In genomic region chr13:80012281-80012680, GRCh38 we compare ENCODE assay signal across 13 cellular contexts.
DNase-seq lines count a peak whose midpoint lies in the region; ATAC-seq and TF ChIP-seq lines count a peak whose summit lies in the region.
"Had no signal": no experiment of that assay in that cellular context is flagged by ENCODE, and none has a peak within 500 bp of the region (broad histone marks: within the 10 kb centered on the region; RNA-seq: fewer than 3 reads in every experiment).

No MANE protein-coding gene starts in this region.

- TF ChIP-seq EP300 in SK-N-SH (IDR thresholded peaks at IDR 0.05; ENCODE audit: borderline replicate concordance in 1 of 2, low read depth in 1 of 2, low read length in 1 of 2), result no peak

- TF ChIP-seq RAD21 in SK-N-SH (IDR thresholded peaks at IDR 0.05; ENCODE audit: low read length), result no peak

- no peaks in the 10 kb centered on the region for H3K79me2 ChIP-seq in SK-N-SH (ENCODE audit: insufficient read depth)

- no peak overlapping the region for H3K9ac ChIP-seq in SK-N-SH

- H3K27ac Mint-ChIP-seq in activated CD4-positive, alpha-beta memory T cell treated with anti-CD3 and anti-CD28 coated beads, Interleukin-2, amount 10 ng/mL, durations not matched to agents 7 days and 5 days, result no peak overlapping the region
- H3K27ac Mint-ChIP-seq: activated T-cell treated with anti-CD3 and anti-CD28 coated beads, Interleukin-2, amount 50 U/mL, for 72 hours had no signal

- peak overlapping the region; percentile 39; the same call in 1 of the 2 replicates for H3K4me2 ChIP-seq in SK-N-SH

- H3K9me3 ChIP-seq in SK-N-SH, result peaks cover 3% of the 10 kb centered on the region; the same call in 1 of the 2 replicates
- H3K9me3 ChIP-seq in A673 (ENCODE audit: low read depth, low read length, poor library complexity, severe bottlenecking), result no peaks in the 10 kb centered on the region
- H3K9me3 ChIP-seq in thyroid gland, result no peaks in the 10 kb centered on the region
- H3K9me3 ChIP-seq: HAP-1 had no signal

- DNase-seq in CD1c-positive myeloid dendritic cell (ENCODE audit: extremely low spot score), result peak; percentile 54
- DNase-seq in H4 (ENCODE audit: low spot score), result peak; percentile 4
- no peak for DNase-seq in SK-N-SH
- peak in 1 of 2 donors; percentile 32 for DNase-seq in left colon
- no peak for DNase-seq in NCI-H2196 (lab: John Stamatoyannopoulos, UW; ENCODE audit: unreplicated experiment)
- no peak for DNase-seq in A673 (ENCODE audit: low spot score)
- no peak for DNase-seq in activated CD4-positive, alpha-beta memory T cell treated with anti-CD3 and anti-CD28 coated beads, Interleukin-2, amount 10 ng/mL, durations not matched to agents 7 days and 5 days
- no peak for DNase-seq in thyroid gland
- DNase-seq: activated T-cell treated with anti-CD3 and anti-CD28 coated beads, Interleukin-2, amount 50 U/mL, for 72 hours; AML-193; NCI-H748 treated with DMSO at 0.1 percent for 48 hours; stimulated activated CD4-positive, alpha-beta T cell treated with anti-CD3 and anti-CD28 coated beads, Interleukin-15, amount 100 ng/mL, for 24 hours had no signal

- H2AFZ ChIP-seq in SK-N-SH (ENCODE audit: low read depth), result peak overlapping the region; percentile 57; the same call in 1 of the 2 replicates

- H3K36me3 ChIP-seq in SK-N-SH (replicated peaks in 1 of 2; ENCODE audit: control insufficient read depth in 1 of 2, insufficient read depth in 2 of 2, low read length in 1 of 2), result no peaks in the 10 kb centered on the region
- H3K36me3 ChIP-seq in A673 (ENCODE audit: insufficient read depth, low read length, poor library complexity, severe bottlenecking), result no peaks in the 10 kb centered on the region
- H3K36me3 ChIP-seq in thyroid gland, result no peaks in the 10 kb centered on the region
- H3K36me3 ChIP-seq: HAP-1 had no signal

- WGBS in SK-N-SH (ENCODE audit: low lambda C conversion rate), result 33% methylated on average over 1 of the region's 1 CpG
- WGBS in thyroid gland, 2 donors, result 68 to 70% methylated on average over 1 of the region's 1 CpG

- intact Hi-C loops in left colon (cut with DNase I, micrococcal nuclease) (no loop called here), A673 (cut with micrococcal nuclease; ENCODE audit: unreplicated experiment) (no loop called here), thyroid gland (cut with DNase I) (no loop called here)

- H3K36me3 Mint-ChIP-seq in activated CD4-positive, alpha-beta memory T cell treated with anti-CD3 and anti-CD28 coated beads, Interleukin-2, amount 10 ng/mL, durations not matched to agents 7 days and 5 days (ENCODE audit: low read depth), result no peaks in the 10 kb centered on the region

- H3K27me3 ChIP-seq in SK-N-SH (ENCODE audit: insufficient read depth), result no peaks in the 10 kb centered on the region
- H3K27me3 ChIP-seq in A673 (replicated peaks; ENCODE audit: insufficient read depth, low read depth, low read length, poor library complexity), result no peaks in the 10 kb centered on the region
- H3K27me3 ChIP-seq in thyroid gland, result no peaks in the 10 kb centered on the region

- H3K4me3 ChIP-seq in SK-N-SH (ENCODE audit: low read depth in 2 of 2, low read length in 1 of 2) (no peak overlapping the region), A673 (ENCODE audit: low read depth, low read length, poor library complexity, severe bottlenecking) (no peak overlapping the region), thyroid gland (replicated peaks in 1 of 3) (no peak overlapping the region)
- H3K4me3 ChIP-seq: HAP-1 had no signal

- no peaks in the 10 kb centered on the region for H4K20me1 ChIP-seq in SK-N-SH (ENCODE audit: insufficient read depth)

- no peak for TF ChIP-seq CTCF in SK-N-SH (IDR thresholded peaks at IDR 0.05)
- no peak for TF ChIP-seq CTCF in A673 (conservative IDR thresholded peaks at IDR 0.05; ENCODE audit: low read depth, low read length)
- TF ChIP-seq CTCF in thyroid gland (IDR thresholded peaks at IDR 0.05), result no peak

- peak; percentile 72 for ATAC-seq in left colon
- ATAC-seq: activated T-cell treated with anti-CD3 and anti-CD28 coated beads, Interleukin-2, amount 50 U/mL, for 72 hours had no signal

- peaks cover 9 to 13% of the 10 kb centered on the region in 2 experiments for H3K4me1 ChIP-seq in SK-N-SH (ENCODE audit: control insufficient read depth in 1 of 2, insufficient read depth in 2 of 2, low read depth in 1 of 2, low read length in 1 of 2)
- H3K4me1 ChIP-seq in A673 (ENCODE audit: insufficient read depth, low read length, poor library complexity, severe bottlenecking), result no peaks in the 10 kb centered on the region
- no peaks in the 10 kb centered on the region for H3K4me1 ChIP-seq in thyroid gland
- H3K4me1 ChIP-seq: HAP-1 had no signal

- H3K9me2 ChIP-seq in SK-N-SH, result no peaks in the 10 kb centered on the region

- POLR2A ChIA-PET in SK-N-SH (lab: Yijun Ruan, JAX), result no interaction called here
- POLR2A ChIA-PET in A673 (lab: Charles Lee; ENCODE audit: low non-redundant PET), result no interaction called here
- POLR2A ChIA-PET in activated CD4-positive, alpha-beta memory T cell treated with anti-CD3 and anti-CD28 coated beads, Interleukin-2, amount 10 ng/mL, durations not matched to agents 7 days and 5 days (lab: Charles Lee), result no interaction called here

- H3F3A ChIP-seq in SK-N-SH (replicated peaks; ENCODE audit: insufficient read depth), result no peaks in the 10 kb centered on the region

- no peak for TF ChIP-seq POLR2A in thyroid gland (IDR thresholded peaks at IDR 0.05)

- CTCF ChIA-PET in SK-N-SH (lab: Yijun Ruan, JAX) (interaction anchor here (0.9 kb wide), 1 partner anchor 330 kb away, joined by 3 read pairs; no protein-coding TSS in a partner anchor), A673 (lab: Charles Lee) (no interaction called here)
- CTCF ChIA-PET in activated CD4-positive, alpha-beta memory T cell treated with anti-CD3 and anti-CD28 coated beads, Interleukin-2, amount 10 ng/mL, durations not matched to agents 7 days and 5 days (lab: Charles Lee), result no interaction called here

- no peaks in the 10 kb centered on the region for H3K9me3 Mint-ChIP-seq in activated CD4-positive, alpha-beta memory T cell treated with anti-CD3 and anti-CD28 coated beads, Interleukin-2, amount 10 ng/mL, durations not matched to agents 7 days and 5 days

- H3K27ac ChIP-seq in SK-N-SH (ENCODE audit: low read depth in 2 of 2, low read length in 1 of 2) (peak overlapping the region in 1 of 2 experiments; percentile 75; a peak in 2 of 4 replicates), A673 (ENCODE audit: low read depth, low read length, poor library complexity, severe bottlenecking) (no peak overlapping the region), thyroid gland (no peak overlapping the region)

- BruUV-seq in A673 (replicated peaks; lab: Mats Ljungman, UMichigan), result no TSS peak

- H3K4me1 Mint-ChIP-seq in activated CD4-positive, alpha-beta memory T cell treated with anti-CD3 and anti-CD28 coated beads, Interleukin-2, amount 10 ng/mL, durations not matched to agents 7 days and 5 days, result no peaks in the 10 kb centered on the region

- H3K27me3 Mint-ChIP-seq in activated CD4-positive, alpha-beta memory T cell treated with anti-CD3 and anti-CD28 coated beads, Interleukin-2, amount 10 ng/mL, durations not matched to agents 7 days and 5 days, result no peaks in the 10 kb centered on the region

- no peak overlapping the region for H3K4me3 Mint-ChIP-seq in activated CD4-positive, alpha-beta memory T cell treated with anti-CD3 and anti-CD28 coated beads, Interleukin-2, amount 10 ng/mL, durations not matched to agents 7 days and 5 days
- H3K4me3 Mint-ChIP-seq: activated T-cell treated with anti-CD3 and anti-CD28 coated beads, Interleukin-2, amount 50 U/mL, for 72 hours had no signal

TF ChIP-seq in SK-N-SH, 30 proteins besides CTCF, POLR2A, EP300 and RAD21:
- TF ChIP-seq JUND (IDR thresholded peaks at IDR 0.05) (0 out of 2 replicates have a peak, but pooled peaks have one; percentile 22), FOSL2 (IDR thresholded peaks at IDR 0.05; ENCODE audit: borderline replicate concordance, low read depth) (peak; percentile 32; the same call in 1 of the 2 replicates), SIN3A (IDR thresholded peaks at IDR 0.05; ENCODE audit: borderline replicate concordance, low read depth, low read length) (no peak), TCF12 (IDR thresholded peaks at IDR 0.05) (peak; percentile 33; the same call in 1 of the 2 replicates)

Comparison
In these comparisons a context has a peak if more than half of its experiments do, and no peak if none do; other contexts are left out.
1. DNase-seq: peak in CD1c-positive myeloid dendritic cell (single experiment) and H4 (single experiment); none in SK-N-SH (single experiment), NCI-H2196 (single experiment), A673 (single experiment), activated CD4-positive, alpha-beta memory T cell treated with anti-CD3 and anti-CD28 coated beads, Interleukin-2, amount 10 ng/mL, durations not matched to agents 7 days and 5 days (single experiment) and thyroid gland (0 of 2).